2 cellular contexts compared by ENCODE assay signal in genomic region chr12:27246774-27247173, GRCh38.
A peak's percentile ranks its signal among the peaks of the same experiment; 100 is the strongest.
TF ChIP-seq lines count a peak whose summit lies in the region.

No MANE protein-coding gene starts in this region.

TF ChIP-seq in A549, 52 proteins besides CTCF, POLR2A, EP300 and RAD21 (continued from another document):
- TF ChIP-seq HMGXB4 (CRISPR knock-in tag; IDR thresholded peaks at IDR 0.05; ENCODE audit: borderline replicate concordance) = no peak
- no peak for TF ChIP-seq HEYL (CRISPR knock-in tag; IDR thresholded peaks at IDR 0.05)
- no peak for TF ChIP-seq KDM1A (IDR thresholded peaks at IDR 0.05; ENCODE audit: low read depth)
- no peak for TF ChIP-seq EHMT2 (IDR thresholded peaks at IDR 0.05; ENCODE audit: low read depth)
- no peak for TF ChIP-seq RCOR1 (IDR thresholded peaks at IDR 0.05; ENCODE audit: low read depth, low read length)
- TF ChIP-seq SREBF2 (IDR thresholded peaks at IDR 0.05) = no peak
- TF ChIP-seq BCL3 (IDR thresholded peaks at IDR 0.05) = no peak
- TF ChIP-seq NR3C1 (IDR thresholded peaks at IDR 0.05) = no peak
- no peak for TF ChIP-seq MAZ (IDR thresholded peaks at IDR 0.05; ENCODE audit: borderline replicate concordance, low read depth, low read length)
- TF ChIP-seq FOSB (CRISPR knock-in tag; IDR thresholded peaks at IDR 0.05) = no peak
- TF ChIP-seq ZSCAN20 (CRISPR knock-in tag; IDR thresholded peaks at IDR 0.05) = no peak
- TF ChIP-seq ESRRA (IDR thresholded peaks at IDR 0.05; ENCODE audit: borderline replicate concordance, low read length) = no peak
- no peak for TF ChIP-seq EHF (CRISPR knock-in tag; IDR thresholded peaks at IDR 0.05)
- no peak for TF ChIP-seq NFE2L2 (conservative IDR thresholded peaks at IDR 0.05; ENCODE audit: low read length)

TF ChIP-seq in GM12878, 131 proteins besides CTCF, POLR2A, EP300 and RAD21:
- TF ChIP-seq PKNOX1 (IDR thresholded peaks at IDR 0.05) (0 out of 2 replicates have a peak, but pooled peaks have one; percentile 28), KLF5 (IDR thresholded peaks at IDR 0.05; ENCODE audit: partially characterized antibody) (no peak), ZNF274 (IDR thresholded peaks at IDR 0.05; ENCODE audit: insufficient read depth, insufficient read length) (no peak), RBBP5 (conservative IDR thresholded peaks at IDR 0.05) (no peak), CEBPZ (IDR thresholded peaks at IDR 0.05; ENCODE audit: low read depth, low read length) (no peak), SUZ12 (IDR thresholded peaks at IDR 0.05; ENCODE audit: unreplicated experiment) (no peak), SRF (IDR thresholded peaks at IDR 0.05; ENCODE audit: low read depth in 2 of 2, low read length in 2 of 2) (no peak), NR2C2 (IDR thresholded peaks at IDR 0.05; ENCODE audit: borderline replicate concordance, control insufficient read depth, insufficient read length, low read depth) (no peak), USF2 (IDR thresholded peaks at IDR 0.05; ENCODE audit: borderline replicate concordance, low read depth, low read length) (no peak)
